Comparison of ENCODE assay signal across 8 cellular contexts in the genomic region with DNA sequence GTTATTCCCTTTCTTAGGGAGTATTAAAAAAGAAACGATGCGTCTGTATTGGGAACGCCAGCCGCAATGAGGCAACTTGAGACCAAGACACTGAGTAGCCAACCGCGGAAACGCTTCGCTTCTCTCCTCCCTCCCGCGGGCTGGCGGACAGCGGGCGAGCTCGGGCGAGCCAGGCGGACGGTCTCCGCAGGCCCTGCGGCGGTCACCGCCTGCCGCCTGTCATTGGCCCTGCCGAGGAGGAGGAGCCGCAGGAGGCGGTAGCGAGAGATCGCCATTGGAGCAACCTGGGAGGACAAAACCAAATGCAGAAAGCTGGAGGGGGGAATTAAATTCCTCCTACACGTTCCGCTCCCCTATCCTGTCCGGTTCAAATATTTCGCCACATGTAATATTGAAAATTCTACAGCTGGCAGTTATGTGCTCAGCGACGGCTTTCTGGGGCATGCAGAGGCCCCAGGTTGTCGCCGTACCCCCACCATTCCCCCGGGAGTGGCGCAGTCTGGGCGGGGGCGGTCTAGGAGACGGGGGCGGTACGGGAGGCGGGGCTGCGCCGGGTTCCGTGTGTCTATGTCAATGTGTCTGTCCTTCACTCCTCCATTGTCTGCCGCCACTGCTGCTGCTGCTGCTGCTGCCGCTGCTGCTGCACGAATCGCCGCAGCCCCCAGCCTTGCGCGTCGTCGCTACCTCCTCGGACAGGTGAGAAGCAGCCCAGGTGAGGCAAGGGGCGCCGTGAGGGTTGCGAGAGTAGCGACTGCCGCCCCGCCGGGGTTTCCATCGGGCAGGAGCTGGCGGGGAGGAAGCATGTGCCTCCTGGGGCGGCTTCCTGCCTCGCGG. TPM values are rescaled to one million over a fixed set of nuclear protein-coding genes. Genes with fewer than 3 reads are reported as not detected.
DNase-seq lines count a peak whose midpoint lies in the region; ATAC-seq, FAIRE-seq and TF ChIP-seq lines count a peak whose summit lies in the region.

A gene (minus strand): TSS at position 162 of the 834 bp plus-strand sequence. CDS start 181 bp downstream, outside the sequence.
A gene (plus strand): TSS at position 589 of the 834 bp plus-strand sequence. CDS start 19,263 bp downstream, outside the sequence.

- peak; percentile 49 for FAIRE-seq in keratinocyte (lab: Jason Lieb, UNC)

- peak within 1 kb of the TSS; percentile 95 for H2AFZ ChIP-seq in keratinocyte (ENCODE audit: control insufficient read depth, low read length)

- ATAC-seq in GM19035 (IDR thresholded peaks at IDR 0.05; ENCODE audit: unreplicated experiment) = peak; percentile 98
- ATAC-seq in HG03378 (IDR thresholded peaks at IDR 0.05; ENCODE audit: unreplicated experiment) = peak; percentile 95

- H3K4me3 ChIP-seq in AG10803 (ENCODE audit: low read length) (peak within 1 kb of the TSS; percentile 88), keratinocyte (ENCODE audit: control insufficient read depth in 2 of 3, extremely low read depth in 1 of 3, insufficient read depth in 2 of 3, low read depth in 1 of 3, low read length in 3 of 3) (peak within 1 kb of the TSS; percentile 96 to 99 (median 98))

- no peaks in the 10 kb centered on the region for H3K36me3 ChIP-seq in keratinocyte (ENCODE audit: control insufficient read depth in 2 of 2, extremely low read depth in 1 of 2, insufficient read depth in 2 of 2, low read length in 2 of 2)

- no peak for TF ChIP-seq CTCF in AG10803 (conservative IDR thresholded peaks at IDR 0.05; ENCODE audit: low read length)
- TF ChIP-seq CTCF in keratinocyte (optimal IDR thresholded peaks at IDR 0.05 in 1 of 3, IDR thresholded peaks at IDR 0.05 in 1 of 3, conservative IDR thresholded peaks at IDR 0.05 in 1 of 3; ENCODE audit: extremely low read depth in 1 of 3, insufficient read depth in 2 of 3, low read length in 3 of 3) = no peak

- DNase-seq in AG10803 (ENCODE audit: low read depth) (peak; percentile 97), NCI-H446 treated with DMSO at 0.1 percent for 48 hours (lab: John Stamatoyannopoulos, UW) (peak; percentile 91), cerebellar nuclear complex (lab: John Stamatoyannopoulos, UW) (peak; percentile 66 to 78), keratinocyte (ENCODE audit: low read depth, low spot score) (peak; percentile 54)
- DNase-seq in activated CD4-positive, alpha-beta T cell treated with anti-CD3 and anti-CD28 coated beads for 1 hour = peak; percentile 87
- DNase-seq in stimulated activated CD4-positive, alpha-beta T cell treated with anti-CD3 and anti-CD28 coated beads, Interleukin-12 subunit alpha, Interleukin-12 subunit beta, amount 100 ng/mL, for 48 hours (ENCODE audit: low read depth in 2 of 3, low spot score in 1 of 3) = peak; percentile 82 to 89 (median 87)

- no peaks in the 10 kb centered on the region for H3K9me3 ChIP-seq in keratinocyte (ENCODE audit: control insufficient read depth, low read depth, low read length)

- H3K9me1 ChIP-seq in keratinocyte (ENCODE audit: control insufficient read depth, extremely low read depth, insufficient read depth, low read length) = no peaks in the 10 kb centered on the region

- H3K4me1 ChIP-seq in keratinocyte (ENCODE audit: control insufficient read depth, extremely low read depth, insufficient read depth, low read length) = peaks cover 45% of the 10 kb centered on the region

- H3K4me2 ChIP-seq in keratinocyte (ENCODE audit: control insufficient read depth, extremely low read depth, insufficient read depth, low read depth, low read length) = peak within 1 kb of the TSS; percentile 96

- H4K20me1 ChIP-seq in keratinocyte (ENCODE audit: control insufficient read depth, extremely low read depth, insufficient read depth, low read length) = peaks cover 6% of the 10 kb centered on the region

- H3K79me2 ChIP-seq in keratinocyte (ENCODE audit: control insufficient read depth, insufficient read depth, low read length) = peaks cover 60% of the 10 kb centered on the region

- H3K27ac ChIP-seq in keratinocyte (ENCODE audit: control insufficient read depth, insufficient read depth, low read length) = peak within 1 kb of the TSS; percentile 94

- H3K9ac ChIP-seq in keratinocyte (ENCODE audit: control insufficient read depth, extremely low read depth, insufficient read depth, low read length) = peak within 1 kb of the TSS; percentile 91

- H3K27me3 ChIP-seq in keratinocyte (ENCODE audit: control insufficient read depth, extremely low read depth, insufficient read depth, low read length) = no peaks in the 10 kb centered on the region

- dilution Hi-C loops in keratinocyte (cut with MboI; ENCODE audit: extremely low pct_ligation_motif_present, low sequenced_read_pairs) = no loop called here

RNA-seq across cellular contexts. Expression of the first gene that starts in this region (rescaled TPM):
- polyA plus RNA-seq in keratinocyte = 9.5 to 13.3 TPM (median 10.0 TPM) in 3 replicates
- 7.3 TPM for polyA plus RNA-seq in keratinocyte (2011; ENCODE audit: low read depth)
- polyA plus RNA-seq in keratinocyte (2011; cell fraction: cytosol; rRNA removed) = 5.6 and 9.8 TPM in 2 replicates
- polyA plus RNA-seq in keratinocyte (2011; cell fraction: nucleus; rRNA removed) = 14.5 and 15.6 TPM in 2 replicates
- 4.1 and 7.6 TPM in 2 replicates for polyA plus RNA-seq in keratinocyte (2012; ENCODE audit: low replicate concordance)
- polyA minus RNA-seq in keratinocyte = 2.4 to 12.7 TPM (median 7.5 TPM) in 3 replicates
- 5.0 TPM for polyA minus RNA-seq in keratinocyte (2011; cell fraction: cytosol; rRNA and poly(A)+ RNA removed)
- polyA minus RNA-seq in keratinocyte (2011; cell fraction: nucleus; rRNA and poly(A)+ RNA removed) = 4.5 and 8.1 TPM in 2 replicates

RNA-seq across cellular contexts. Expression of the second gene that starts in this region (rescaled TPM):
- polyA plus RNA-seq in keratinocyte = 49.5 to 89.1 TPM (median 65.7 TPM) in 3 replicates
- polyA plus RNA-seq in keratinocyte (2011; ENCODE audit: low read depth) = 114 TPM
- 76.6 and 85.1 TPM in 2 replicates for polyA plus RNA-seq in keratinocyte (2011; cell fraction: cytosol; rRNA removed)
- polyA plus RNA-seq in keratinocyte (2011; cell fraction: nucleus; rRNA removed) = 67.3 and 72.4 TPM in 2 replicates
- polyA plus RNA-seq in keratinocyte (2012; ENCODE audit: low replicate concordance) = 57.9 and 63.0 TPM in 2 replicates
- 18.0 to 58.3 TPM (median 39.3 TPM) in 3 replicates for polyA minus RNA-seq in keratinocyte
- polyA minus RNA-seq in keratinocyte (2011; cell fraction: cytosol; rRNA and poly(A)+ RNA removed) = 21.9 TPM
- 13.2 and 33.8 TPM in 2 replicates for polyA minus RNA-seq in keratinocyte (2011; cell fraction: nucleus; rRNA and poly(A)+ RNA removed)

Comparison
In these comparisons a context has a peak if more than half of its experiments do, and no peak if none do; other contexts are left out.
1. Peak in every context shown above with its lines: DNase-seq, ATAC-seq, H3K4me3 ChIP-seq and H3K27ac ChIP-seq.